In genomic region chr5:2260211-2260985, GRCh38 we compare ENCODE assay signal across 23 cellular contexts.
"Had no signal": no experiment of that assay in that cellular context is flagged by ENCODE, and none has a peak within 500 bp of the region (broad histone marks: within the 10 kb centered on the region; RNA-seq: fewer than 3 reads in every experiment).

No MANE protein-coding gene starts in this region.

- H3K4me3 ChIP-seq: breast epithelium, MG63 had no signal

- H3K4me1 Mint-ChIP-seq: activated B cell treated with CpG ODN at 0.5 μM for 24 hours; activated CD4-positive, alpha-beta memory T cell treated with anti-CD3 and anti-CD28 coated beads, Interleukin-2, amount 10 ng/mL, durations not matched to agents 7 days and 5 days; activated CD4-positive, alpha-beta T cell treated with anti-CD3 and anti-CD28 coated beads, Interleukin-2, amount 10 ng/mL, durations not matched to agents 7 days and 5 days; activated naive CD4-positive, alpha-beta T cell treated with anti-CD3 and anti-CD28 coated beads, Interleukin-2, amount 50 U/mL, for 24 hours had no signal

- H3K27me3 Mint-ChIP-seq: activated B cell treated with CpG ODN at 0.5 μM for 24 hours; activated CD4-positive, alpha-beta memory T cell treated with anti-CD3 and anti-CD28 coated beads, Interleukin-2, amount 10 ng/mL, durations not matched to agents 7 days and 5 days; activated CD4-positive, alpha-beta T cell treated with anti-CD3 and anti-CD28 coated beads, Interleukin-2, amount 10 ng/mL, durations not matched to agents 7 days and 5 days had no signal

- DNase-seq: activated B cell treated with CpG ODN at 0.5 μM for 24 hours; activated CD4-positive, alpha-beta memory T cell treated with anti-CD3 and anti-CD28 coated beads, Interleukin-2, amount 10 ng/mL, durations not matched to agents 7 days and 5 days; activated CD4-positive, alpha-beta T cell treated with anti-CD3 and anti-CD28 coated beads, Interleukin-2, amount 10 ng/mL, durations not matched to agents 7 days and 5 days; activated naive CD4-positive, alpha-beta T cell; activated T-cell treated with anti-CD3 and anti-CD28 coated beads for 4 hours; activated T-cell treated with anti-CD3 and anti-CD28 coated beads, Interleukin-2, amount 50 U/mL, for 48 hours; MG63; MV-4-11; NCI-H1092 treated with DMSO at 0.1 percent for 48 hours; NCI-H1417 treated with DMSO at 0.1 percent for 48 hours; NCI-H1694; NCI-H2029 treated with DMSO at 0.1 percent for 48 hours; NCI-H345; NCI-H510A; NCI-H526 treated with DMSO at 0.1 percent for 48 hours; NCI-H82; SHP77 treated with DMSO at 0.1 percent for 48 hours; T-helper 9 cell had no signal

- H3K27ac Mint-ChIP-seq: activated B cell treated with CpG ODN at 0.5 μM for 24 hours; activated CD4-positive, alpha-beta memory T cell treated with anti-CD3 and anti-CD28 coated beads, Interleukin-2, amount 10 ng/mL, durations not matched to agents 7 days and 5 days; activated CD4-positive, alpha-beta T cell treated with anti-CD3 and anti-CD28 coated beads, Interleukin-2, amount 10 ng/mL, durations not matched to agents 7 days and 5 days; activated naive CD4-positive, alpha-beta T cell treated with anti-CD3 and anti-CD28 coated beads, Interleukin-2, amount 50 U/mL, for 24 hours; activated T-helper 2 cell treated with anti-CD3 and anti-CD28 coated beads, Interferon-gamma antibody, Interleukin-2, Interleukin-4, amounts not matched to agents 10 μg/mL and 5 μg/mL and 100 μg/mL, durations not matched to agents 14 hours and 24 hours and 36 hours; T-helper 1 cell treated with Interleukin-12 subunit alpha and Interleukin-12 subunit beta and Interleukin-4 antibody, amounts not matched to agents 30 μg/mL and 1 μg/mL, for 36 hours had no signal

- H3K9me3 Mint-ChIP-seq: activated B cell treated with CpG ODN at 0.5 μM for 24 hours; activated CD4-positive, alpha-beta T cell treated with anti-CD3 and anti-CD28 coated beads, Interleukin-2, amount 10 ng/mL, durations not matched to agents 7 days and 5 days; activated naive CD4-positive, alpha-beta T cell treated with anti-CD3 and anti-CD28 coated beads, Interleukin-2, amount 50 U/mL, for 24 hours; activated T-helper 2 cell treated with anti-CD3 and anti-CD28 coated beads, Interferon-gamma antibody, Interleukin-2, Interleukin-4, amounts not matched to agents 10 μg/mL and 5 μg/mL and 100 μg/mL, durations not matched to agents 14 hours and 24 hours and 36 hours; T-helper 1 cell treated with Interleukin-12 subunit alpha and Interleukin-12 subunit beta and Interleukin-4 antibody, amounts not matched to agents 30 μg/mL and 1 μg/mL, for 36 hours had no signal

- H3K9me3 ChIP-seq: MG63 had no signal

- ATAC-seq: Panc1 had no signal

- H3K27ac ChIP-seq: breast epithelium had no signal

- H3K4me3 Mint-ChIP-seq: activated B cell treated with CpG ODN at 0.5 μM for 24 hours; activated CD4-positive, alpha-beta memory T cell treated with anti-CD3 and anti-CD28 coated beads, Interleukin-2, amount 10 ng/mL, durations not matched to agents 7 days and 5 days; activated CD4-positive, alpha-beta T cell treated with anti-CD3 and anti-CD28 coated beads, Interleukin-2, amount 10 ng/mL, durations not matched to agents 7 days and 5 days; activated naive CD4-positive, alpha-beta T cell treated with anti-CD3 and anti-CD28 coated beads, Interleukin-2, amount 50 U/mL, for 24 hours; T-helper 1 cell treated with Interleukin-12 subunit alpha and Interleukin-12 subunit beta and Interleukin-4 antibody, amounts not matched to agents 30 μg/mL and 1 μg/mL, for 36 hours had no signal

- H3K27me3 ChIP-seq: breast epithelium had no signal

- H3K36me3 ChIP-seq: breast epithelium, MG63 had no signal

- H3K36me3 Mint-ChIP-seq: activated naive CD4-positive, alpha-beta T cell treated with anti-CD3 and anti-CD28 coated beads, Interleukin-2, amount 50 U/mL, for 24 hours had no signal

- H3K4me1 ChIP-seq: breast epithelium had no signal
